In genomic region chr19:50568321-50569022, GRCh38 we compare ENCODE assay signal across 12 cellular contexts. TPM values are rescaled to one million over a fixed set of nuclear protein-coding genes. Genes with fewer than 3 reads are reported as not detected.
DNase-seq lines count a peak whose midpoint lies in the region; ATAC-seq, FAIRE-seq and TF ChIP-seq lines count a peak whose summit lies in the region.
"Had no signal": no experiment of that assay in that cellular context is flagged by ENCODE, and none has a peak within 500 bp of the region (broad histone marks: within the 10 kb centered on the region; RNA-seq: fewer than 3 reads in every experiment).

Gene LRRC4B, minus strand, starts transcription at chr19:50568435. Its CDS starts 19,597 bp downstream, at chr19:50548838.

- TF ChIP-seq RAD21 in A549 (conservative IDR thresholded peaks at IDR 0.05 in 1 of 2, IDR thresholded peaks at IDR 0.05 in 1 of 2) = no peak

- peak within 1 kb of the TSS; percentile 99 for H3K4me2 ChIP-seq in A549

- H3K4me1 ChIP-seq in A549 = peaks cover 19% of the 10 kb centered on the region

- CTCF ChIA-PET in A549 (lab: Yijun Ruan, JAX) = interaction anchor here (0.6 to 8.4 kb wide), 5 partner anchors 11 to 39 kb away, joined by 3 to 98 read pairs (median 5); no protein-coding TSS in a partner anchor

- peaks cover 41% of the 10 kb centered on the region for H3K4me1 Mint-ChIP-seq in nephron progenitor cell
- H3K4me1 Mint-ChIP-seq in stimulated activated naive CD8-positive, alpha-beta T cell treated with anti-CD3 and anti-CD28 coated beads, Interleukin-15, amount 100 ng/mL, for 72 hours = peaks cover 24% of the 10 kb centered on the region
- H3K4me1 Mint-ChIP-seq in stimulated activated memory B cell treated with anti-CD40 and anti-IgM and Interleukin-4, amounts not matched to agents 10 μg/mL and 1 μg/mL and 100 μg/mL, for 72 hours = peaks cover 27% of the 10 kb centered on the region
- H3K4me1 Mint-ChIP-seq: CD14-positive monocyte had no signal

- ATAC-seq in A549 = no peak
- ATAC-seq in activated CD4-positive, CD25-positive, alpha-beta regulatory T cell treated with anti-CD3 and anti-CD28 coated beads, Interleukin-2, amount 50 U/mL, for 24 hours = no peak
- ATAC-seq in stimulated activated naive CD8-positive, alpha-beta T cell treated with anti-CD3 and anti-CD28 coated beads, Interleukin-15, amount 100 ng/mL, for 72 hours = no peak
- no peak for ATAC-seq in stimulated activated memory B cell treated with anti-CD40 and anti-IgM and Interleukin-4, amounts not matched to agents 10 μg/mL and 1 μg/mL and 100 μg/mL, for 72 hours

- no peaks in the 10 kb centered on the region for H3K9me3 ChIP-seq in A549

- H3K9me3 Mint-ChIP-seq in nephron progenitor cell = no peaks in the 10 kb centered on the region
- no peaks in the 10 kb centered on the region for H3K9me3 Mint-ChIP-seq in stimulated activated naive CD8-positive, alpha-beta T cell treated with anti-CD3 and anti-CD28 coated beads, Interleukin-15, amount 100 ng/mL, for 72 hours
- H3K9me3 Mint-ChIP-seq in stimulated activated memory B cell treated with anti-CD40 and anti-IgM and Interleukin-4, amounts not matched to agents 10 μg/mL and 1 μg/mL and 100 μg/mL, for 72 hours = no peaks in the 10 kb centered on the region

- TF ChIP-seq POLR2A in A549 (IDR thresholded peaks at IDR 0.05; ENCODE audit: low read length) = no peak

- no peak for TF ChIP-seq EP300 in A549 (IDR thresholded peaks at IDR 0.05)

- TF ChIP-seq CTCF in A549 (IDR thresholded peaks at IDR 0.05) (no peak), nephron progenitor cell (IDR thresholded peaks at IDR 0.05) (no peak)

- peak within 1 kb of the TSS; percentile 79 for H3K4me3 Mint-ChIP-seq in nephron progenitor cell
- peak within 1 kb of the TSS in 1 of 2 donors; percentile 12 for H3K4me3 Mint-ChIP-seq in stimulated activated naive CD8-positive, alpha-beta T cell treated with anti-CD3 and anti-CD28 coated beads, Interleukin-15, amount 100 ng/mL, for 72 hours
- no peak within 1 kb of the TSS for H3K4me3 Mint-ChIP-seq in stimulated activated memory B cell treated with anti-CD40 and anti-IgM and Interleukin-4, amounts not matched to agents 10 μg/mL and 1 μg/mL and 100 μg/mL, for 72 hours

- POLR2A ChIA-PET in A549 (lab: Yijun Ruan, JAX) = no interaction called here

- no peaks in the 10 kb centered on the region for H3K36me3 Mint-ChIP-seq in nephron progenitor cell (ENCODE audit: low read depth)
- no peaks in the 10 kb centered on the region for H3K36me3 Mint-ChIP-seq in stimulated activated memory B cell treated with anti-CD40 and anti-IgM and Interleukin-4, amounts not matched to agents 10 μg/mL and 1 μg/mL and 100 μg/mL, for 72 hours
- H3K36me3 Mint-ChIP-seq: CD14-positive monocyte had no signal

- no peak within 1 kb of the TSS for H3K27ac Mint-ChIP-seq in nephron progenitor cell
- no peak within 1 kb of the TSS for H3K27ac Mint-ChIP-seq in stimulated activated naive CD8-positive, alpha-beta T cell treated with anti-CD3 and anti-CD28 coated beads, Interleukin-15, amount 100 ng/mL, for 72 hours
- H3K27ac Mint-ChIP-seq in stimulated activated memory B cell treated with anti-CD40 and anti-IgM and Interleukin-4, amounts not matched to agents 10 μg/mL and 1 μg/mL and 100 μg/mL, for 72 hours = no peak within 1 kb of the TSS
- H3K27ac Mint-ChIP-seq: CD14-positive monocyte had no signal

- H3K27ac ChIP-seq in A549 (peak within 1 kb of the TSS; percentile 63 to 81; a peak in 5 of 6 replicates), cingulate gyrus (ENCODE audit: low read depth, low read length) (peak within 1 kb of the TSS; percentile 29)

- no peak for FAIRE-seq in A549 (lab: Jason Lieb, UNC)
- FAIRE-seq in HTR-8/SVneo (lab: Jason Lieb, UNC) = no peak

- peaks cover 96% of the 10 kb centered on the region for H3K27me3 Mint-ChIP-seq in nephron progenitor cell (ENCODE audit: low read depth, poor library complexity)
- peaks cover 63% of the 10 kb centered on the region for H3K27me3 Mint-ChIP-seq in stimulated activated naive CD8-positive, alpha-beta T cell treated with anti-CD3 and anti-CD28 coated beads, Interleukin-15, amount 100 ng/mL, for 72 hours
- peaks cover 57% of the 10 kb centered on the region for H3K27me3 Mint-ChIP-seq in stimulated activated memory B cell treated with anti-CD40 and anti-IgM and Interleukin-4, amounts not matched to agents 10 μg/mL and 1 μg/mL and 100 μg/mL, for 72 hours

- 16% methylated on average over 8 of the region's 26 CpGs for WGBS in A549 (ENCODE audit: missing lambda C conversion rate)

- H3K4me3 ChIP-seq in A549 = peak within 1 kb of the TSS; percentile 55

- DNase-seq in A549 (ENCODE audit: low read depth in 1 of 2, low spot score in 1 of 2) (no peak), HTR-8/SVneo (ENCODE audit: insufficient read length, low spot score) (peak; percentile 41), nephron progenitor cell (peak; percentile 69)
- no peak for DNase-seq in activated T-cell treated with anti-CD3 and anti-CD28 coated beads, Interleukin-2, amount 50 U/mL, for 48 hours
- no peak for DNase-seq in stimulated activated naive CD8-positive, alpha-beta T cell treated with anti-CD3 and anti-CD28 coated beads, Interleukin-15, amount 100 ng/mL, for 72 hours
- DNase-seq: cerebellar nuclear complex, KBM-7, NCI-H510A had no signal

TF ChIP-seq in A549, 52 proteins besides CTCF, POLR2A, EP300 and RAD21 (continues in another document):
- TF ChIP-seq JUNB (IDR thresholded peaks at IDR 0.05) (no peak), POLR2AphosphoS2 (conservative IDR thresholded peaks at IDR 0.05; ENCODE audit: low read length) (no peak), RNF2 (IDR thresholded peaks at IDR 0.05; ENCODE audit: borderline replicate concordance, low read depth) (no peak), HOXA7 (CRISPR knock-in tag; IDR thresholded peaks at IDR 0.05) (no peak), SMC3 (IDR thresholded peaks at IDR 0.05) (no peak), ZNF302 (CRISPR knock-in tag; IDR thresholded peaks at IDR 0.05) (no peak), CHD2 (IDR thresholded peaks at IDR 0.05; ENCODE audit: low read length, partially characterized antibody) (no peak), REST (IDR thresholded peaks at IDR 0.05) (no peak), JUN (IDR thresholded peaks at IDR 0.05) (no peak), KDM1A (IDR thresholded peaks at IDR 0.05; ENCODE audit: low read depth) (no peak), ATOH8 (CRISPR knock-in tag; IDR thresholded peaks at IDR 0.05; ENCODE audit: low read depth) (no peak), EHMT2 (IDR thresholded peaks at IDR 0.05; ENCODE audit: low read depth) (no peak), HMGXB4 (CRISPR knock-in tag; IDR thresholded peaks at IDR 0.05; ENCODE audit: borderline replicate concordance) (no peak)

RNA-seq across cellular contexts. Expression of gene LRRC4B, which starts in this region (rescaled TPM):
- polyA plus RNA-seq in A549 (2011; rRNA removed) = 0.49 and 0.54 TPM in 2 replicates
- 0.38 and 0.82 TPM in 2 replicates for polyA plus RNA-seq in A549 (2012; cell fraction: cytosol; rRNA removed)
- polyA plus RNA-seq in A549 (2012; cell fraction: nucleus; rRNA removed) = 0.62 and 1.2 TPM in 2 replicates
- polyA plus RNA-seq in A549 (2017; fragmentation: RNase III; extraction: RNeasy Plus Mini Kit Qiagen cat#74134 plus additional on column Dnase treatment) = 0.67 to 1.2 TPM (median 0.97 TPM) in 3 replicates
- polyA minus RNA-seq in A549 (2011; rRNA and poly(A)+ RNA removed) = 0.44 and 0.45 TPM in 2 replicates
- polyA plus RNA-seq: CD14-positive monocyte had no signal

Comparison
In these comparisons a context has a peak if more than half of its experiments do, and no peak if none do; other contexts are left out.
1. DNase-seq: peak in HTR-8/SVneo (single experiment) and nephron progenitor cell (single experiment); none in A549 (0 of 2), activated T-cell treated with anti-CD3 and anti-CD28 coated beads, Interleukin-2, amount 50 U/mL, for 48 hours (0 of 2) and stimulated activated naive CD8-positive, alpha-beta T cell treated with anti-CD3 and anti-CD28 coated beads, Interleukin-15, amount 100 ng/mL, for 72 hours (0 of 2).